Comparison of ENCODE assay signal across 9 cellular contexts in genomic region chr6:15642276-15642675, GRCh38. TPM values are rescaled to one million over a fixed set of nuclear protein-coding genes. Genes with fewer than 3 reads are reported as not detected.
A peak's percentile ranks its signal among the peaks of the same experiment; 100 is the strongest.
DNase-seq lines count a peak whose midpoint lies in the region; ATAC-seq and TF ChIP-seq lines count a peak whose summit lies in the region.
"Had no signal": no experiment of that assay in that cellular context is flagged by ENCODE, and none has a peak within 500 bp of the region (broad histone marks: within the 10 kb centered on the region; RNA-seq: fewer than 3 reads in every experiment).

No MANE protein-coding gene starts in this region.

- in situ Hi-C loops in astrocyte of the cerebellum (cut with HindIII; ENCODE audit: low sequenced_read_pairs) = no loop called here

- H3K4me3 ChIP-seq in DOHH2 (ENCODE audit: low read length) (no peak overlapping the region), astrocyte of the cerebellum (ENCODE audit: low read depth, low read length) (no peak overlapping the region)
- H3K4me3 ChIP-seq: heart left ventricle had no signal

- CTCF ChIA-PET in HEK293T (lab: Yijun Ruan, JAX) = no interaction called here

- peak; percentile 17 for DNase-seq in HEK293T (ENCODE audit: extremely low spot score)
- DNase-seq in astrocyte of the cerebellum (ENCODE audit: low read depth) = no peak
- DNase-seq in left lobe of liver (ENCODE audit: low spot score) = no peak
- no peak for DNase-seq in D341Med (ENCODE audit: low spot score)
- DNase-seq in NCI-H2029 (lab: John Stamatoyannopoulos, UW) = no peak
- DNase-seq: activated naive CD4-positive, alpha-beta T cell treated with anti-CD3 and anti-CD28 coated beads for 36 hours; heart left ventricle had no signal

- TF ChIP-seq CTCF in DOHH2 (IDR thresholded peaks at IDR 0.05; ENCODE audit: low read depth, low read length, poor library complexity, severe bottlenecking) (peak; percentile 67), astrocyte of the cerebellum (IDR thresholded peaks at IDR 0.05; ENCODE audit: low read depth, low read length, missing control alignments) (peak; percentile 28)

- H3K4me2 ChIP-seq in DOHH2 (ENCODE audit: low read length) = no peak overlapping the region

- POLR2A ChIA-PET in HEK293T (lab: Yijun Ruan, JAX) = no interaction called here

- H3K79me2 ChIP-seq in DOHH2 (ENCODE audit: control insufficient read depth, low read length) = peaks cover 51% of the 10 kb centered on the region

- H3K9me3 ChIP-seq in DOHH2 (ENCODE audit: control insufficient read depth, insufficient read depth, low read length) = peaks cover 3% of the 10 kb centered on the region; the same call in 1 of the 2 replicates

- ATAC-seq in left lobe of liver (peak; percentile 54), GM21576 (IDR thresholded peaks at IDR 0.05; ENCODE audit: unreplicated experiment) (no peak)

- no peak overlapping the region for H3K27ac ChIP-seq in DOHH2 (ENCODE audit: low read depth, low read length)
- H3K27ac ChIP-seq: heart left ventricle had no signal

- H3K9me2 ChIP-seq in DOHH2 (replicated peaks; ENCODE audit: control insufficient read depth, low read length) = no peaks in the 10 kb centered on the region

- H4K20me1 ChIP-seq in DOHH2 (ENCODE audit: control insufficient read depth, insufficient read depth, low read depth, low read length) = no peaks in the 10 kb centered on the region

- no peaks in the 10 kb centered on the region for H3F3A ChIP-seq in DOHH2 (ENCODE audit: control insufficient read depth, insufficient read depth)

- H3K36me3 ChIP-seq in DOHH2 (ENCODE audit: control insufficient read depth, low read length) = peaks cover 35% of the 10 kb centered on the region

- no peaks in the 10 kb centered on the region for H3K4me1 ChIP-seq in DOHH2 (ENCODE audit: control insufficient read depth, low read length)
- H3K4me1 ChIP-seq: heart left ventricle had no signal

- H3K27me3 ChIP-seq in DOHH2 (ENCODE audit: control insufficient read depth, low read length) = no peaks in the 10 kb centered on the region
- H3K27me3 ChIP-seq: heart left ventricle had no signal

TF ChIP-seq in HEK293T, 16 proteins besides CTCF, POLR2A, EP300 and RAD21:
- TF ChIP-seq ARNT (IDR thresholded peaks at IDR 0.05) (no peak), L3MBTL2 (conservative IDR thresholded peaks at IDR 0.05) (no peak), LEF1 (IDR thresholded peaks at IDR 0.05; ENCODE audit: borderline replicate concordance) (no peak), ZNF384 (IDR thresholded peaks at IDR 0.05) (no peak), HDGF (IDR thresholded peaks at IDR 0.05; ENCODE audit: borderline replicate concordance) (no peak), NFRKB (IDR thresholded peaks at IDR 0.05) (no peak), BHLHE40 (IDR thresholded peaks at IDR 0.05; ENCODE audit: borderline replicate concordance) (no peak), SUZ12 (IDR thresholded peaks at IDR 0.05) (no peak), FOXK2 (IDR thresholded peaks at IDR 0.05) (no peak), PKNOX1 (IDR thresholded peaks at IDR 0.05) (no peak), SP1 (IDR thresholded peaks at IDR 0.05) (no peak)

RNA-seq across cellular contexts. Expression of gene DTNBP1, which starts 20.6 kb away (rescaled TPM):
- 4.3 TPM for total RNA-seq in left lobe of liver
